In the genomic region with DNA sequence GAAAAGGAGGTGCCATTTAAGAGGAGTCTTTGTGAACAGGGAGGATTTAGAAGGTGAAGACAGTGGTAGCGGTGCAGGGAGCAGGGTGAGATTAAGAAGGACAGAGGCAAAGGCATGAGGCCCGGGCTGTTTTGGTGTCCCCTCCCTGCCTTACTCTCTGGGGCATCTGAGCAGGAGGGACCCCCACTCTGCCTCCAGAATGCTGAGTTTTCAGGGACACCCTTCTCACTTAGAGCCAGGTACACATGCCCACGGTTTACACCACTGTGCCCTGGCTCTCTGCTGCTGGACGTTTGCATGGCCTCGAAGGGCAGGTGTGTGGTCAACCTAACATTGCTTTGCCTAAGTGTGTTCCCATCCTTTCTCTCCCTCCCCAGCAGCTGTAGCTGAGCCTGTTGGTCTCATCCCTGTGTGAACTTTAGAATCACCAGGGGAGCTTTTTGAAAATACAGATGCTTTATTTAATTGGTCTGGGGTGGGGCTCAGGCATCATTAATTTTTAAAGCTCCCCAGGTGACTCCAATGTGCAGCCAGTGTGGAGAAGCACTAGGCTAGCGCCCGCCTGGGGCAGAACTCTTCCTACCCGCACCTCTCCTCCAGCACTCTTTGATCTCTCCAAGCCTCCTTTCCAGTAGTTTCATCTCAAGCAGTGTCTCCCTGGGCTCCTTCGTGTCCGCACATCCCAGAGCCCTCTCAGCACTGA, we compare ENCODE assay signal across 15 cellular contexts. TPM values are rescaled to one million over a fixed set of nuclear protein-coding genes. Genes with fewer than 3 reads are reported as not detected.
DNase-seq lines count a peak whose midpoint lies in the region; TF ChIP-seq lines count a peak whose summit lies in the region.
"Had no signal": no experiment of that assay in that cellular context is flagged by ENCODE, and none has a peak within 500 bp of the region (broad histone marks: within the 10 kb centered on the region; RNA-seq: fewer than 3 reads in every experiment).

No MANE protein-coding gene starts in this region.

- H2AFZ ChIP-seq in Loucy (ENCODE audit: low read length) (peak overlapping the region; percentile 6; the same call in 1 of the 2 replicates), neural cell (ENCODE audit: low read depth, low read length) (no peak overlapping the region)

- H3K9ac ChIP-seq in Loucy (ENCODE audit: low read depth, low read length, poor library complexity, severe bottlenecking) (peak overlapping the region; percentile 73), neural cell (ENCODE audit: low read length) (peak overlapping the region; percentile 42)

- H3K27ac ChIP-seq in neural cell (ENCODE audit: low read length) (peak overlapping the region; percentile 72), dorsolateral prefrontal cortex (no peak overlapping the region), substantia nigra (ENCODE audit: low read depth, low read length, poor library complexity, severe bottlenecking) (no peak overlapping the region)
- H3K27ac ChIP-seq: C4-2B, neutrophil, upper lobe of left lung had no signal

- TF ChIP-seq RAD21 in neural cell (conservative IDR thresholded peaks at IDR 0.05) = no peak

- H4K20me1 ChIP-seq in Loucy (ENCODE audit: insufficient read depth, low read length, poor library complexity, severe bottlenecking) (no peaks in the 10 kb centered on the region), neural cell (ENCODE audit: insufficient read depth) (no peaks in the 10 kb centered on the region)

- intact Hi-C loops in dorsolateral prefrontal cortex (cut with DNase I) = loop anchor here in 1 of 2 donors (10.0 kb wide), 2 partner anchors 116 to 396 kb away; partner anchors contain the start of gene STUM

- no peaks in the 10 kb centered on the region for H3K27me3 ChIP-seq in Loucy (ENCODE audit: insufficient read depth, low read length, poor library complexity, severe bottlenecking)
- H3K27me3 ChIP-seq in neural cell (ENCODE audit: insufficient read depth, low read depth, low read length) = no peaks in the 10 kb centered on the region
- no peaks in the 10 kb centered on the region for H3K27me3 ChIP-seq in dorsolateral prefrontal cortex
- H3K27me3 ChIP-seq: upper lobe of left lung had no signal

- H3K79me2 ChIP-seq in Loucy (ENCODE audit: insufficient read depth, low read length) (no peaks in the 10 kb centered on the region), neural cell (replicated peaks; ENCODE audit: insufficient read depth, low read length) (no peaks in the 10 kb centered on the region)

- peaks cover 20% of the 10 kb centered on the region for H3F3A ChIP-seq in Loucy (ENCODE audit: low read depth)
- no peaks in the 10 kb centered on the region for H3F3A ChIP-seq in neural cell (ENCODE audit: insufficient read depth, low read length, poor library complexity, severe bottlenecking)

- TF ChIP-seq EP300 in neural cell (conservative IDR thresholded peaks at IDR 0.05; ENCODE audit: poor library complexity, severe bottlenecking) = no peak

- H3K4me2 ChIP-seq in Loucy (ENCODE audit: low read depth, low read length, poor library complexity, severe bottlenecking) (peak overlapping the region; percentile 77), neural cell (ENCODE audit: low read length) (peak overlapping the region; percentile 4)

- H3K4me1 ChIP-seq in Loucy (ENCODE audit: insufficient read depth, low read length, poor library complexity, severe bottlenecking) = peaks cover 66% of the 10 kb centered on the region

- H3K36me3 ChIP-seq in Loucy (ENCODE audit: insufficient read depth, low read length) (no peaks in the 10 kb centered on the region), neural cell (ENCODE audit: insufficient read depth, low read length) (no peaks in the 10 kb centered on the region)
- H3K36me3 ChIP-seq: neutrophil, upper lobe of left lung had no signal

- H3K9me2 ChIP-seq in Loucy (replicated peaks; ENCODE audit: low read depth, low read length) (no peaks in the 10 kb centered on the region), neural cell (ENCODE audit: insufficient read depth, low read length) (no peaks in the 10 kb centered on the region)

- H3K9me3 ChIP-seq in Loucy (ENCODE audit: insufficient read depth, low read depth, low read length) = no peaks in the 10 kb centered on the region
- H3K9me3 ChIP-seq in neural cell (ENCODE audit: low read length) = no peaks in the 10 kb centered on the region
- H3K9me3 ChIP-seq: neutrophil, upper lobe of left lung had no signal

- TF ChIP-seq CTCF in Loucy (conservative IDR thresholded peaks at IDR 0.05; ENCODE audit: low read length) (no peak), neural cell (IDR thresholded peaks at IDR 0.05; ENCODE audit: poor library complexity, severe bottlenecking) (no peak), dorsolateral prefrontal cortex (IDR thresholded peaks at IDR 0.05 in 54 of 56, conservative IDR thresholded peaks at IDR 0.05 in 2 of 56; ENCODE audit: low read depth in 1 of 56, partially characterized antibody in 56 of 56) (no peak)

- peak overlapping the region; percentile 66 for H3K4me3 ChIP-seq in Loucy (ENCODE audit: low read length, poor library complexity, severe bottlenecking)
- H3K4me3 ChIP-seq in neural cell (ENCODE audit: low read length) = peak overlapping the region; percentile 49
- no peak overlapping the region for H3K4me3 ChIP-seq in dorsolateral prefrontal cortex
- H3K4me3 ChIP-seq: upper lobe of left lung had no signal

- DNase-seq in NCI-H2171 treated with DMSO at 0.1 percent for 48 hours (lab: John Stamatoyannopoulos, UW) (peak; percentile 77), NCI-H2171 (lab: John Stamatoyannopoulos, UW) (no peak), NCI-H748 treated with DMSO at 0.1 percent for 48 hours (lab: John Stamatoyannopoulos, UW) (peak; percentile 6), dorsolateral prefrontal cortex (no peak), EL (no peak), substantia nigra (lab: John Stamatoyannopoulos, UW) (no peak)
- DNase-seq: HCEC 1CT; hypothalamus; NCI-H446 treated with DMSO at 0.1 percent for 48 hours; stimulated activated naive CD4-positive, alpha-beta T cell treated with Interleukin-2 at 50 U/mL for 16 hours had no signal

TF ChIP-seq in neural cell, 6 proteins besides CTCF, POLR2A, EP300 and RAD21:
- no peak for TF ChIP-seq POLR2AphosphoS5 (IDR thresholded peaks at IDR 0.05)
- TF ChIP-seq TAF1 (IDR thresholded peaks at IDR 0.05; ENCODE audit: low read depth) = no peak

RNA-seq across cellular contexts. Expression of gene PARP1, which starts 20.6 kb away (rescaled TPM):
- polyA plus RNA-seq in neural cell = 112 and 127 TPM in 2 replicates
- polyA minus RNA-seq in neural cell = 160 TPM in 2 replicates
- 100 to 1,000 TPM in 78 of 120 experiments, 10 to 100 TPM in 42; 74.8 to 140 (median 105) TPM for total RNA-seq in dorsolateral prefrontal cortex

Comparison
In these comparisons a context has a peak if more than half of its experiments do, and no peak if none do; other contexts are left out.
1. DNase-seq: peak in NCI-H2171 treated with DMSO at 0.1 percent for 48 hours (single experiment) and NCI-H748 treated with DMSO at 0.1 percent for 48 hours (single experiment); none in NCI-H2171 (single experiment), dorsolateral prefrontal cortex (0 of 10), EL (single experiment) and substantia nigra (0 of 49).
2. H3K4me3 ChIP-seq: peak in Loucy (single experiment) and neural cell (single experiment); none in dorsolateral prefrontal cortex (0 of 59).